ENCODE assay signal across 11 cellular contexts in genomic region chr6:109013551-109014101, GRCh38.
A peak's percentile ranks its signal among the peaks of the same experiment; 100 is the strongest.
DNase-seq lines count a peak whose midpoint lies in the region; ATAC-seq, FAIRE-seq and TF ChIP-seq lines count a peak whose summit lies in the region.
"Had no signal": no experiment of that assay in that cellular context is flagged by ENCODE, and none has a peak within 500 bp of the region (broad histone marks: within the 10 kb centered on the region; RNA-seq: fewer than 3 reads in every experiment).

No MANE protein-coding gene starts in this region.

- H3K27ac Mint-ChIP-seq in Calu3 (ENCODE audit: unreplicated experiment), result no peak overlapping the region
- H3K27ac Mint-ChIP-seq: activated naive CD8-positive, alpha-beta T cell treated with anti-CD3 and anti-CD28 coated beads, Interleukin-2, amount 10 ng/mL, durations not matched to agents 7 days and 5 days; endodermal cell had no signal

- CTCF ChIA-PET in Calu3 (lab: Charles Lee), result interaction anchor here (0.7 to 1.0 kb wide), 2 partner anchors 931 to 1036 kb away, joined by 3 to 5 read pairs; no protein-coding TSS in a partner anchor

- peaks cover 53% of the 10 kb centered on the region for H3K4me1 Mint-ChIP-seq in activated T-cell treated with anti-CD3 and anti-CD28 coated beads, Interleukin-2, amount 50 U/mL, for 4 hours (ENCODE audit: low read depth)
- H3K4me1 Mint-ChIP-seq in Calu3 (ENCODE audit: low read depth, unreplicated experiment), result peaks cover 10% of the 10 kb centered on the region

- no peaks in the 10 kb centered on the region for H3K36me3 Mint-ChIP-seq in activated T-cell treated with anti-CD3 and anti-CD28 coated beads, Interleukin-2, amount 50 U/mL, for 4 hours (ENCODE audit: insufficient read depth)
- H3K36me3 Mint-ChIP-seq in Calu3 (ENCODE audit: insufficient read depth, unreplicated experiment), result peaks cover 17% of the 10 kb centered on the region

- BruUV-seq in Calu3 (replicated peaks; lab: Mats Ljungman, UMichigan), result no TSS peak

- TF ChIP-seq POLR2A in testis (IDR thresholded peaks at IDR 0.05) (no peak), erythroblast (IDR thresholded peaks at IDR 0.05; ENCODE audit: low read length) (no peak)

- DNase-seq in activated T-cell treated with anti-CD3 and anti-CD28 coated beads, Interleukin-2, amount 50 U/mL, for 4 hours, result no peak
- DNase-seq in activated T-cell treated with anti-CD3 and anti-CD28 coated beads, Interleukin-2, amount 50 U/mL, for 48 hours, result no peak
- DNase-seq in SKM-1 (lab: John Stamatoyannopoulos, UW; ENCODE audit: unreplicated experiment), result peak; percentile 16
- DNase-seq in frontal cortex (ENCODE audit: low spot score in 2 of 2), result no peak
- DNase-seq in testis, result no peak
- no peak for DNase-seq in Calu3
- no peak for DNase-seq in erythroblast (lab: John Stamatoyannopoulos, UW)
- no peak for DNase-seq in GM19240 (ENCODE audit: insufficient read length, low spot score)
- DNase-seq: activated naive CD8-positive, alpha-beta T cell treated with anti-CD3 and anti-CD28 coated beads, Interleukin-2, amount 10 ng/mL, durations not matched to agents 7 days and 5 days; endodermal cell; mucosa of descending colon had no signal

- H3K4me3 Mint-ChIP-seq in activated T-cell treated with anti-CD3 and anti-CD28 coated beads, Interleukin-2, amount 50 U/mL, for 4 hours, result no peak overlapping the region
- no peak overlapping the region for H3K4me3 Mint-ChIP-seq in Calu3 (ENCODE audit: low read depth, unreplicated experiment)
- H3K4me3 Mint-ChIP-seq: activated naive CD8-positive, alpha-beta T cell treated with anti-CD3 and anti-CD28 coated beads, Interleukin-2, amount 10 ng/mL, durations not matched to agents 7 days and 5 days; endodermal cell had no signal

- 17 to 21% methylated on average over 1 of the region's 1 CpG for whole genome bisulfite sequencing in testis, 2 donors

- peak overlapping the region; percentile 77 to 84 for H3K27ac ChIP-seq in testis

- no peaks in the 10 kb centered on the region for H3K27me3 Mint-ChIP-seq in activated T-cell treated with anti-CD3 and anti-CD28 coated beads, Interleukin-2, amount 50 U/mL, for 4 hours (ENCODE audit: low read depth)
- no peaks in the 10 kb centered on the region for H3K27me3 Mint-ChIP-seq in Calu3 (ENCODE audit: unreplicated experiment)
- H3K27me3 Mint-ChIP-seq: activated naive CD8-positive, alpha-beta T cell treated with anti-CD3 and anti-CD28 coated beads, Interleukin-2, amount 10 ng/mL, durations not matched to agents 7 days and 5 days had no signal

- intact Hi-C loops in testis (cut with DNase I; ENCODE audit: low total_unique reads) (no loop called here), Calu3 (cut with micrococcal nuclease; ENCODE audit: unreplicated experiment) (no loop called here)

- H3K27me3 ChIP-seq in testis, result no peaks in the 10 kb centered on the region

- H3K36me3 ChIP-seq in testis (ENCODE audit: low read depth, missing control alignments), result no peaks in the 10 kb centered on the region

- peak; percentile 10 for FAIRE-seq in frontal cortex (lab: Jason Lieb, UNC)

- H3K9me3 ChIP-seq in testis, result no peaks in the 10 kb centered on the region
- H3K9me3 ChIP-seq: mucosa of descending colon had no signal

- no peak for TF ChIP-seq CTCF in testis (IDR thresholded peaks at IDR 0.05)
- no peak for TF ChIP-seq CTCF in Calu3 (IDR thresholded peaks at IDR 0.05; ENCODE audit: unreplicated experiment)

- H3K4me3 ChIP-seq in testis, result no peak overlapping the region
- H3K4me3 ChIP-seq: mucosa of descending colon had no signal

- ATAC-seq in activated T-cell treated with anti-CD3 and anti-CD28 coated beads, Interleukin-2, amount 50 U/mL, for 4 hours, result peak; percentile 9 to 14
- ATAC-seq: mucosa of descending colon had no signal

- H3K9me3 Mint-ChIP-seq in activated T-cell treated with anti-CD3 and anti-CD28 coated beads, Interleukin-2, amount 50 U/mL, for 4 hours, result no peaks in the 10 kb centered on the region
- no peaks in the 10 kb centered on the region for H3K9me3 Mint-ChIP-seq in Calu3 (ENCODE audit: low read depth, unreplicated experiment)
- H3K9me3 Mint-ChIP-seq: activated naive CD8-positive, alpha-beta T cell treated with anti-CD3 and anti-CD28 coated beads, Interleukin-2, amount 10 ng/mL, durations not matched to agents 7 days and 5 days; endodermal cell had no signal

- H3K4me1 ChIP-seq in testis, result peaks cover 47% of the 10 kb centered on the region
